8 cellular contexts compared by ENCODE assay signal in the genomic region with DNA sequence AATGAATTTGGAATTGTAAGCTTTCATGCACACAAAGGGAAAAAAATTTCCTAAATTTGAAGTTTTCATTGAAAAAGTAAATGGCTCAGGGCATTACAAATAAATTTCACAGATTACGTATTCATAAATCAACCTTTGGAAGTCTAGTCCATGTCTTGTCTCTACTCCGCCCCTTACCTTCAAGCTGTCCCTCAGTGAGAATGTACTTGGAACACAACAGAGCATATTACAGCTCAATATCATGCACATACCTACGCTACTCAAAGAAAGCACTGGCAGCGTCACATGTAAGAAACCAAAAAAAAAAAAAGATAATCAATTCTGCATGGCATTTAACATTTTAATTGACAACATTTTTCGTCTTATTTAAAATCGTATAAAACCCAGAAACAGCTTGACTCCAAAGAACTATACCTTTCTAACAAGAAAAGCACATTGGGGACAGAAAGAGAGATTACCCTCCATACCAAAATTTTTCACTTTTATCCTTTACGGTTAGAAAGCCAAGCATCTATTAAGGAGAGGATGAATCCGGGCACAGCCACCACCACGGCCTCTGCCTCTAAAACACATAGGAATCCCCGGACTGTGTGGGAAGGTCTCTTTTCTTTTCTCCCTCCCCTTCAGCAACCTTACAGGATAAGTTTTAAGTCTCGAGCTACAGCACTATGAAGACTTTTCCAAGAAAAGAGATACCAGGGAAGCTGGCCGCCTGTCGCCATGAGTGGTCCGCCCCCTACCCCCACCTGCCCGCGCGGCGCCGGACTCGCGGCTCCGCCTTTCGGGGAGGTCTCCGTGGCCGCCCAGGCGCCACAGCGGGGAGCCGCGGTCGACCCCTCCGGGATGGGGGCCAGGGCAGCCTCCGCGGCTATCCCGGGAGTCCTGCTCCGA. TPM values are rescaled to one million over a fixed set of nuclear protein-coding genes. Genes with fewer than 3 reads are reported as not detected.
A peak's percentile ranks its signal among the peaks of the same experiment; 100 is the strongest.
DNase-seq lines count a peak whose midpoint lies in the region; ATAC-seq and TF ChIP-seq lines count a peak whose summit lies in the region.

No MANE protein-coding gene starts in this region.

- peak; percentile 37 for ATAC-seq in HG02623 (IDR thresholded peaks at IDR 0.05; ENCODE audit: unreplicated experiment)
- peak; percentile 70 for ATAC-seq in stimulated activated memory B cell treated with anti-CD40 and anti-IgM and Interleukin-4, amounts not matched to agents 10 μg/mL and 1 μg/mL and 100 μg/mL, for 72 hours

- H3K27me3 ChIP-seq in iPS-15b (ENCODE audit: control insufficient read depth, insufficient read depth, low read length) = no peaks in the 10 kb centered on the region

- DNase-seq in activated CD4-positive, alpha-beta T cell treated with anti-CD3 and anti-CD28 coated beads, Interleukin-2, amount 10 ng/mL, durations not matched to agents 24 days and 14 days = no peak
- DNase-seq in activated CD4-positive, alpha-beta T cell treated with anti-CD3 and anti-CD28 coated beads, Interleukin-2, amount 50 U/mL, for 48 hours = no peak
- peak; percentile 6 for DNase-seq in NCI-H146 (lab: John Stamatoyannopoulos, UW)
- DNase-seq in astrocyte of the cerebellum (ENCODE audit: low read depth) = no peak
- DNase-seq in mesenteric fat pad (ENCODE audit: low spot score) = no peak

- H3K9ac ChIP-seq in iPS-15b (ENCODE audit: low read depth, low read length) = peak overlapping the region; percentile 82

- in situ Hi-C loops in astrocyte of the cerebellum (cut with HindIII; ENCODE audit: low sequenced_read_pairs) = no loop called here

- H3K4me3 ChIP-seq in astrocyte of the cerebellum (ENCODE audit: low read depth, low read length) (peak overlapping the region; percentile 83), iPS-15b (ENCODE audit: low read depth, low read length) (peak overlapping the region; percentile 93)

- H3K4me1 ChIP-seq in iPS-15b (ENCODE audit: control insufficient read depth, insufficient read depth, low read length) = peaks cover 7% of the 10 kb centered on the region

- peak; percentile 8 for TF ChIP-seq CTCF in astrocyte of the cerebellum (IDR thresholded peaks at IDR 0.05; ENCODE audit: low read depth, low read length, missing control alignments)

- peaks cover 24% of the 10 kb centered on the region for H3K27me3 Mint-ChIP-seq in activated CD4-positive, alpha-beta T cell treated with anti-CD3 and anti-CD28 coated beads, Interleukin-2, amount 10 ng/mL, durations not matched to agents 24 days and 14 days
- no peaks in the 10 kb centered on the region for H3K27me3 Mint-ChIP-seq in stimulated activated memory B cell treated with anti-CD40 and anti-IgM and Interleukin-4, amounts not matched to agents 10 μg/mL and 1 μg/mL and 100 μg/mL, for 72 hours

- H3K27ac Mint-ChIP-seq in activated CD4-positive, alpha-beta T cell treated with anti-CD3 and anti-CD28 coated beads, Interleukin-2, amount 10 ng/mL, durations not matched to agents 24 days and 14 days = no peak overlapping the region
- H3K27ac Mint-ChIP-seq in stimulated activated memory B cell treated with anti-CD40 and anti-IgM and Interleukin-4, amounts not matched to agents 10 μg/mL and 1 μg/mL and 100 μg/mL, for 72 hours = peak overlapping the region; percentile 97

- no peaks in the 10 kb centered on the region for H3K9me3 ChIP-seq in iPS-15b (ENCODE audit: control insufficient read depth, insufficient read depth, low read length)

- peaks cover 1% of the 10 kb centered on the region for H3K36me3 Mint-ChIP-seq in activated CD4-positive, alpha-beta T cell treated with anti-CD3 and anti-CD28 coated beads, Interleukin-2, amount 10 ng/mL, durations not matched to agents 24 days and 14 days (ENCODE audit: low read depth)
- H3K36me3 Mint-ChIP-seq in stimulated activated memory B cell treated with anti-CD40 and anti-IgM and Interleukin-4, amounts not matched to agents 10 μg/mL and 1 μg/mL and 100 μg/mL, for 72 hours = no peaks in the 10 kb centered on the region

- intact Hi-C loops in activated CD4-positive, alpha-beta T cell treated with anti-CD3 and anti-CD28 coated beads, Interleukin-2, amount 10 ng/mL, durations not matched to agents 24 days and 14 days (cut with micrococcal nuclease) = loop anchor here (1.0 to 5.0 kb wide), 6 partner anchors 58 to 292 kb away; no protein-coding TSS in a partner anchor

- no peaks in the 10 kb centered on the region for H3K36me3 ChIP-seq in iPS-15b (ENCODE audit: control insufficient read depth, insufficient read depth, low read length)

- peaks cover 15% of the 10 kb centered on the region for H3K4me1 Mint-ChIP-seq in activated CD4-positive, alpha-beta T cell treated with anti-CD3 and anti-CD28 coated beads, Interleukin-2, amount 10 ng/mL, durations not matched to agents 24 days and 14 days
- H3K4me1 Mint-ChIP-seq in stimulated activated memory B cell treated with anti-CD40 and anti-IgM and Interleukin-4, amounts not matched to agents 10 μg/mL and 1 μg/mL and 100 μg/mL, for 72 hours = peaks cover 24% of the 10 kb centered on the region

- no peaks in the 10 kb centered on the region for H3K9me3 Mint-ChIP-seq in activated CD4-positive, alpha-beta T cell treated with anti-CD3 and anti-CD28 coated beads, Interleukin-2, amount 10 ng/mL, durations not matched to agents 24 days and 14 days
- H3K9me3 Mint-ChIP-seq in stimulated activated memory B cell treated with anti-CD40 and anti-IgM and Interleukin-4, amounts not matched to agents 10 μg/mL and 1 μg/mL and 100 μg/mL, for 72 hours = no peaks in the 10 kb centered on the region

- peak overlapping the region; percentile 93 for H3K4me3 Mint-ChIP-seq in activated CD4-positive, alpha-beta T cell treated with anti-CD3 and anti-CD28 coated beads, Interleukin-2, amount 10 ng/mL, durations not matched to agents 24 days and 14 days
- H3K4me3 Mint-ChIP-seq in stimulated activated memory B cell treated with anti-CD40 and anti-IgM and Interleukin-4, amounts not matched to agents 10 μg/mL and 1 μg/mL and 100 μg/mL, for 72 hours = peak overlapping the region; percentile 91

RNA-seq across cellular contexts. Expression of a gene that starts 1.1 kb away (rescaled TPM):
- total RNA-seq in activated CD4-positive, alpha-beta T cell treated with anti-CD3 and anti-CD28 coated beads, Interleukin-2, amount 10 ng/mL, durations not matched to agents 24 days and 14 days = 41.7 and 42.0 TPM in 2 replicates
- 89.2 TPM for total RNA-seq in mesenteric fat pad

RNA-seq across cellular contexts. Expression of a gene that starts 56.6 kb away (rescaled TPM):
- 22.5 and 23.6 TPM in 2 replicates for total RNA-seq in activated CD4-positive, alpha-beta T cell treated with anti-CD3 and anti-CD28 coated beads, Interleukin-2, amount 10 ng/mL, durations not matched to agents 24 days and 14 days
- total RNA-seq in mesenteric fat pad = 58.6 TPM
